14 cellular contexts compared by ENCODE assay signal in genomic region chr2:230439590-230439989, GRCh38. TPM values are rescaled to one million over a fixed set of nuclear protein-coding genes. Genes with fewer than 3 reads are reported as not detected.
DNase-seq lines count a peak whose midpoint lies in the region; ATAC-seq and TF ChIP-seq lines count a peak whose summit lies in the region.
"Had no signal": no experiment of that assay in that cellular context is flagged by ENCODE, and none has a peak within 500 bp of the region (broad histone marks: within the 10 kb centered on the region; RNA-seq: fewer than 3 reads in every experiment).

No MANE protein-coding gene starts in this region.

- H3F3A ChIP-seq in OCI-LY1 (ENCODE audit: insufficient read depth, low read length) = no peaks in the 10 kb centered on the region

- no peak overlapping the region for H2AFZ ChIP-seq in OCI-LY1 (ENCODE audit: low read length)
- no peak overlapping the region for H2AFZ ChIP-seq in hepatocyte

- H3K4me3 ChIP-seq in OCI-LY1 (ENCODE audit: low read depth, low read length, poor library complexity, severe bottlenecking) (no peak overlapping the region), tibial nerve (no peak overlapping the region), hepatocyte (no peak overlapping the region)
- H3K4me3 ChIP-seq: SJCRH30, tibial artery had no signal

- H3K4me1 ChIP-seq in OCI-LY1 (ENCODE audit: insufficient read depth, low read length, severe bottlenecking) = peaks cover 29% of the 10 kb centered on the region
- peaks cover 0 to 44% (median 12%) of the 10 kb centered on the region in 4 donors for H3K4me1 ChIP-seq in tibial nerve
- no peaks in the 10 kb centered on the region for H3K4me1 ChIP-seq in hepatocyte (ENCODE audit: insufficient read depth)
- H3K4me1 ChIP-seq: SJCRH30 had no signal

- H3K36me3 ChIP-seq in OCI-LY1 (ENCODE audit: insufficient read depth, low read length) (peaks cover 38% of the 10 kb centered on the region), tibial nerve (peaks cover 0 to 38% (median 0%) of the 10 kb centered on the region in 3 donors), hepatocyte (replicated peaks; ENCODE audit: insufficient read depth, low read depth) (no peaks in the 10 kb centered on the region)
- H3K36me3 ChIP-seq: SJCRH30 had no signal

- TF ChIP-seq EP300 in tibial nerve (IDR thresholded peaks at IDR 0.05) = no peak

- no peak for TF ChIP-seq POLR2A in tibial nerve (IDR thresholded peaks at IDR 0.05)

- peaks cover 6% of the 10 kb centered on the region in 2 donors for H3K9me3 Mint-ChIP-seq in activated T-cell treated with anti-CD3 and anti-CD28 coated beads, Interleukin-2, amount 50 U/mL, for 72 hours
- H3K9me3 Mint-ChIP-seq in dendritic cell treated with granulocyte-macrophage colony-stimulating factor and Interleukin-4, amounts not matched to agents 40 ng/mL and 50 ng/mL, for 4 days = peaks cover 8% of the 10 kb centered on the region
- no peaks in the 10 kb centered on the region for H3K9me3 Mint-ChIP-seq in MCF 10A (ENCODE audit: unreplicated experiment)

- H3K27me3 ChIP-seq in OCI-LY1 (ENCODE audit: insufficient read depth, low read length) (no peaks in the 10 kb centered on the region), tibial nerve (no peaks in the 10 kb centered on the region), hepatocyte (no peaks in the 10 kb centered on the region)
- H3K27me3 ChIP-seq: SJCRH30, tibial artery had no signal

- intact Hi-C loops in dendritic cell treated with granulocyte-macrophage colony-stimulating factor and Interleukin-4, amounts not matched to agents 40 ng/mL and 50 ng/mL, for 4 days (cut with micrococcal nuclease) = no loop called here
- intact Hi-C loops in MCF 10A (cut with micrococcal nuclease) = no loop called here

- WGBS in tibial nerve, 2 donors = 40 to 51% methylated on average over 2 of the region's 2 CpGs
- 55% methylated on average over 2 of the region's 2 CpGs for WGBS in hepatocyte (ENCODE audit: low lambda C conversion rate, missing lambda C conversion rate)

- H4K20me1 ChIP-seq in OCI-LY1 (ENCODE audit: insufficient read depth, low read length) = no peaks in the 10 kb centered on the region
- no peaks in the 10 kb centered on the region for H4K20me1 ChIP-seq in hepatocyte (ENCODE audit: insufficient read depth, poor library complexity, severe bottlenecking)

- no peaks in the 10 kb centered on the region for H3K27me3 Mint-ChIP-seq in activated T-cell treated with anti-CD3 and anti-CD28 coated beads, Interleukin-2, amount 50 U/mL, for 72 hours (ENCODE audit: low read depth)
- no peaks in the 10 kb centered on the region for H3K27me3 Mint-ChIP-seq in dendritic cell treated with granulocyte-macrophage colony-stimulating factor and Interleukin-4, amounts not matched to agents 40 ng/mL and 50 ng/mL, for 4 days
- H3K27me3 Mint-ChIP-seq in MCF 10A (ENCODE audit: insufficient read depth, unreplicated experiment) = no peaks in the 10 kb centered on the region

- CTCF ChIA-PET in MCF 10A (lab: Yijun Ruan, JAX) = no interaction called here

- ATAC-seq in activated T-cell treated with anti-CD3 and anti-CD28 coated beads, Interleukin-2, amount 50 U/mL, for 72 hours (replicated peaks in 1 of 2) = peak in 1 of 2 donors; percentile 21
- ATAC-seq: esophagus mucosa had no signal

- peaks cover 18 to 41% of the 10 kb centered on the region in 2 donors for H3K36me3 Mint-ChIP-seq in activated T-cell treated with anti-CD3 and anti-CD28 coated beads, Interleukin-2, amount 50 U/mL, for 72 hours (ENCODE audit: insufficient read depth in 2 of 2)
- H3K36me3 Mint-ChIP-seq in dendritic cell treated with granulocyte-macrophage colony-stimulating factor and Interleukin-4, amounts not matched to agents 40 ng/mL and 50 ng/mL, for 4 days (ENCODE audit: low read depth) = peaks cover 51% of the 10 kb centered on the region
- peaks cover 31% of the 10 kb centered on the region for H3K36me3 Mint-ChIP-seq in MCF 10A (ENCODE audit: insufficient read depth, unreplicated experiment)

- H3K9ac ChIP-seq in OCI-LY1 (ENCODE audit: low read length) = 0 out of 2 replicates have a peak overlapping the region, but pooled peaks have one; percentile 6

- BruUV-seq in MCF 10A (replicated peaks; lab: Mats Ljungman, UMichigan) = no TSS peak

- H3K4me3 Mint-ChIP-seq in activated T-cell treated with anti-CD3 and anti-CD28 coated beads, Interleukin-2, amount 50 U/mL, for 72 hours = peak overlapping the region; percentile 74 to 95
- peak overlapping the region; percentile 17 for H3K4me3 Mint-ChIP-seq in dendritic cell treated with granulocyte-macrophage colony-stimulating factor and Interleukin-4, amounts not matched to agents 40 ng/mL and 50 ng/mL, for 4 days
- no peak overlapping the region for H3K4me3 Mint-ChIP-seq in MCF 10A (ENCODE audit: unreplicated experiment)

- DNase-seq in activated T-cell treated with anti-CD3 and anti-CD28 coated beads, Interleukin-2, amount 50 U/mL, for 72 hours = no peak
- DNase-seq in activated T-cell treated with anti-CD3 and anti-CD28 coated beads for 4 hours (no peak), tibial nerve (ENCODE audit: low spot score in 2 of 2) (no peak), MCF 10A (ENCODE audit: unreplicated experiment) (no peak), COLO668 (lab: John Stamatoyannopoulos, UW; ENCODE audit: unreplicated experiment) (no peak), hepatocyte (ENCODE audit: low spot score) (no peak)
- DNase-seq: activated gamma-delta T cell, mesenchymal stem cell, NCI-H1105 treated with DMSO at 0.1 percent for 48 hours, SJCRH30, tibial artery had no signal

- H3K9me2 ChIP-seq in OCI-LY1 (ENCODE audit: low read depth, low read length) (no peaks in the 10 kb centered on the region), hepatocyte (replicated peaks; ENCODE audit: insufficient read depth) (no peaks in the 10 kb centered on the region)

- peak overlapping the region; percentile 99 for H3K27ac Mint-ChIP-seq in activated T-cell treated with anti-CD3 and anti-CD28 coated beads, Interleukin-2, amount 50 U/mL, for 72 hours
- H3K27ac Mint-ChIP-seq in dendritic cell treated with granulocyte-macrophage colony-stimulating factor and Interleukin-4, amounts not matched to agents 40 ng/mL and 50 ng/mL, for 4 days = peak overlapping the region; percentile 46
- H3K27ac Mint-ChIP-seq in MCF 10A (ENCODE audit: low read depth, unreplicated experiment) = no peak overlapping the region

- H3K27ac ChIP-seq in OCI-LY1 (ENCODE audit: low read depth, low read length, poor library complexity, severe bottlenecking) = peak overlapping the region; percentile 34
- peak overlapping the region in 3 of 4 donors; percentile 10 to 63 (median 29) for H3K27ac ChIP-seq in tibial nerve
- H3K27ac ChIP-seq in hepatocyte = no peak overlapping the region
- H3K27ac ChIP-seq: SJCRH30, tibial artery had no signal

- H3K9me3 ChIP-seq in OCI-LY1 (ENCODE audit: low read length) = peaks cover 4% of the 10 kb centered on the region; the same call in 1 of the 2 replicates
- H3K9me3 ChIP-seq in tibial nerve = peaks cover 0 to 10% (median 4%) of the 10 kb centered on the region in 4 donors
- peaks cover 4% of the 10 kb centered on the region for H3K9me3 ChIP-seq in hepatocyte (ENCODE audit: low read depth)

- peaks cover 54% of the 10 kb centered on the region for H3K4me1 Mint-ChIP-seq in activated T-cell treated with anti-CD3 and anti-CD28 coated beads, Interleukin-2, amount 50 U/mL, for 72 hours (ENCODE audit: low read depth)
- peaks cover 25% of the 10 kb centered on the region for H3K4me1 Mint-ChIP-seq in dendritic cell treated with granulocyte-macrophage colony-stimulating factor and Interleukin-4, amounts not matched to agents 40 ng/mL and 50 ng/mL, for 4 days (ENCODE audit: low read depth)
- H3K4me1 Mint-ChIP-seq in MCF 10A (ENCODE audit: insufficient read depth, unreplicated experiment) = peaks cover 25% of the 10 kb centered on the region

- POLR2A ChIA-PET in MCF 10A (lab: Yijun Ruan, JAX) = no interaction called here

- peaks cover 40% of the 10 kb centered on the region for H3K79me2 ChIP-seq in OCI-LY1 (ENCODE audit: insufficient read depth, low read length)
- H3K79me2 ChIP-seq in hepatocyte = no peaks in the 10 kb centered on the region

- no peak for TF ChIP-seq CTCF in OCI-LY1 (IDR thresholded peaks at IDR 0.05; ENCODE audit: low read length)
- no peak for TF ChIP-seq CTCF in tibial nerve (IDR thresholded peaks at IDR 0.05)
- no peak for TF ChIP-seq CTCF in MCF 10A (IDR thresholded peaks at IDR 0.05; ENCODE audit: unreplicated experiment)
- no peak for TF ChIP-seq CTCF in hepatocyte (IDR thresholded peaks at IDR 0.05; ENCODE audit: poor library complexity)

- H3K4me2 ChIP-seq in OCI-LY1 (ENCODE audit: low read length) (peak overlapping the region; percentile 32), hepatocyte (no peak overlapping the region)

RNA-seq across cellular contexts. Expression of gene SP100, which starts 23.6 kb away (rescaled TPM):
- total RNA-seq in activated T-cell treated with anti-CD3 and anti-CD28 coated beads, Interleukin-2, amount 50 U/mL, for 72 hours = 100 to 1,000 TPM; 156 to 217 TPM
- total RNA-seq in tibial nerve (100 to 1,000 TPM in 2 of 4 donors, 10 to 100 TPM in 2; 84.1 to 126 (median 108) TPM), MCF 10A (2022) (54.5 and 56.9 TPM in 2 replicates), hepatocyte (41.5 and 42.2 TPM in 2 replicates)
- 30.5 and 39.9 TPM in 2 replicates for polyA plus RNA-seq in hepatocyte
